In the genomic region with DNA sequence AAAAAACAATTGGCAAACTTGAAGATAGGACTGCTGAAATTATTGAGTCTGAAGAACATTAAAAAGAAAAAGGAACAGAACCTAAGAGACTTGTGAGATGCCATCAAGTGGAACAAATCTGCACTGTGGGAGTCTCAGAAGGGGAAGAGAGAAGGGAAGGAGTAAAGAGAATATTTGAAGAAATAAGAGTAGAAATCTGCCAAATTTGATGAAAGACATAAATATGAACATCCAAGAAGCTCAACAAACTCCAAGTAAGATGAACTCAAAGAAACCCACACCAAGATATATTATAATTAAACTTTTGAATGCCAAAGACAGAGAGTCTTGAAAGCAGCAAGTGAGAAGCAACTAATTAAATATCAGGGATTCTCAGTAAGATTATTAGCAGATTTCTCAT, we compare ENCODE assay signal across 28 cellular contexts.
"Had no signal": no experiment of that assay in that cellular context is flagged by ENCODE, and none has a peak within 500 bp of the region (broad histone marks: within the 10 kb centered on the region; RNA-seq: fewer than 3 reads in every experiment).

No MANE protein-coding gene starts in this region.

- H3K9me3 Mint-ChIP-seq: stimulated activated naive CD8-positive, alpha-beta T cell treated with anti-CD3 and anti-CD28 coated beads, Interleukin-15, amount 100 ng/mL, for 72 hours; stimulated activated naive CD8-positive, alpha-beta T cell treated with anti-CD3 and anti-CD28 coated beads, Interleukin-15, Interleukin-2, amounts not matched to agents 100 ng/mL and 50 ng/mL, for 24 hours had no signal

- H3K4me1 Mint-ChIP-seq: stimulated activated effector memory CD8-positive, alpha-beta T cell treated with anti-CD3 and anti-CD28 coated beads, Interleukin-12 subunit alpha, Interleukin-12 subunit beta, amount 100 ng/mL, for 72 hours; stimulated activated memory B cell treated with anti-CD40 and anti-IgM and Interleukin-4, amounts not matched to agents 10 μg/mL and 1 μg/mL and 100 μg/mL, for 72 hours; stimulated activated naive B cell treated with anti-CD40 and anti-IgM and Interleukin-4, amounts not matched to agents 10 μg/mL and 1 μg/mL and 100 μg/mL, for 72 hours; stimulated activated naive CD8-positive, alpha-beta T cell treated with anti-CD3 and anti-CD28 coated beads, Interleukin-15, amount 100 ng/mL, for 72 hours had no signal

- H3K27me3 Mint-ChIP-seq: type B pancreatic cell had no signal

- H3K4me3 Mint-ChIP-seq: stimulated activated effector memory CD8-positive, alpha-beta T cell treated with anti-CD3 and anti-CD28 coated beads, Interleukin-12 subunit alpha, Interleukin-12 subunit beta, amount 100 ng/mL, for 72 hours; stimulated activated memory B cell treated with anti-CD40 and anti-IgM and Interleukin-4, amounts not matched to agents 10 μg/mL and 1 μg/mL and 100 μg/mL, for 72 hours; stimulated activated naive B cell treated with anti-CD40 and anti-IgM and Interleukin-4, amounts not matched to agents 10 μg/mL and 1 μg/mL and 100 μg/mL, for 72 hours; stimulated activated naive CD8-positive, alpha-beta T cell treated with anti-CD3 and anti-CD28 coated beads, Interleukin-15, amount 100 ng/mL, for 72 hours; stimulated activated naive CD8-positive, alpha-beta T cell treated with anti-CD3 and anti-CD28 coated beads, Interleukin-15, Interleukin-2, amounts not matched to agents 100 ng/mL and 50 ng/mL, for 24 hours; type B pancreatic cell had no signal

- H3K36me3 ChIP-seq: stomach, suprapubic skin, thoracic aorta, thyroid gland, tibial artery, tibial nerve, transverse colon, upper lobe of left lung, upper lobe of right lung, uterus, vagina had no signal

- H3K4me3 ChIP-seq: stomach, suprapubic skin, testis, thoracic aorta, thyroid gland, tibial artery, tibial nerve, transverse colon, upper lobe of left lung, upper lobe of right lung, uterus, vagina had no signal

- H3K9me3 ChIP-seq: suprapubic skin, testis, thoracic aorta, thyroid gland, transverse colon, upper lobe of left lung, uterus, vagina had no signal

- H3K36me3 Mint-ChIP-seq: stimulated activated effector memory CD8-positive, alpha-beta T cell treated with anti-CD3 and anti-CD28 coated beads, Interleukin-12 subunit alpha, Interleukin-12 subunit beta, amount 100 ng/mL, for 72 hours; stimulated activated memory B cell treated with anti-CD40 and anti-IgM and Interleukin-4, amounts not matched to agents 10 μg/mL and 1 μg/mL and 100 μg/mL, for 72 hours; stimulated activated naive B cell treated with anti-CD40 and anti-IgM and Interleukin-4, amounts not matched to agents 10 μg/mL and 1 μg/mL and 100 μg/mL, for 72 hours; type B pancreatic cell had no signal

- H3K27ac ChIP-seq: stomach, suprapubic skin, testis, thoracic aorta, thyroid gland, tibial artery, tibial nerve, transverse colon, upper lobe of left lung, upper lobe of right lung, uterus, vagina had no signal

- DNase-seq: stimulated activated CD4-positive, alpha-beta T cell treated with anti-CD3 and anti-CD28 coated beads, Interleukin-2, amount 100 ng/mL, for 48 hours; stimulated activated CD4-positive, alpha-beta T cell treated with anti-CD3 and anti-CD28 coated beads, Interleukin-4, amount 100 ng/mL, for 1 hour; stimulated activated CD4-positive, alpha-beta T cell treated with anti-CD3 and anti-CD28 coated beads, Interleukin-4, amount 100 ng/mL, for 24 hours; stimulated activated CD4-positive, alpha-beta T cell treated with anti-CD3 and anti-CD28 coated beads, Interleukin-4, amount 100 ng/mL, for 4 hours; stimulated activated CD8-positive, alpha-beta memory T cell treated with anti-CD3 and anti-CD28 coated beads, Interleukin-4, amount 100 ng/mL, for 48 hours; stimulated activated naive B cell treated with anti-CD40 and anti-IgM and Interleukin-4, amounts not matched to agents 10 μg/mL and 1 μg/mL and 100 μg/mL, for 72 hours; stimulated activated naive CD4-positive, alpha-beta T cell; stimulated activated naive CD4-positive, alpha-beta T cell treated with Interleukin-2 at 50 U/mL for 16 hours; stimulated activated naive CD8-positive, alpha-beta T cell treated with anti-CD3 and anti-CD28 coated beads, Interleukin-15, amount 100 ng/mL, for 72 hours; stimulated activated naive CD8-positive, alpha-beta T cell treated with anti-CD3 and anti-CD28 coated beads, Interleukin-15, Interleukin-2, amounts not matched to agents 100 U/mL and 50 U/mL, for 24 hours; stomach; substantia nigra; testis; thyroid gland; tibial artery; transverse colon; trophoblast cell; upper lobe of left lung; upper lobe of right lung; uterus had no signal

- H3K4me1 ChIP-seq: stomach, suprapubic skin, testis, thyroid gland, tibial artery, tibial nerve, upper lobe of left lung, upper lobe of right lung, uterus, vagina had no signal

- H3K27ac Mint-ChIP-seq: stimulated activated effector memory CD8-positive, alpha-beta T cell treated with anti-CD3 and anti-CD28 coated beads, Interleukin-12 subunit alpha, Interleukin-12 subunit beta, amount 100 ng/mL, for 72 hours; stimulated activated memory B cell treated with anti-CD40 and anti-IgM and Interleukin-4, amounts not matched to agents 10 μg/mL and 1 μg/mL and 100 μg/mL, for 72 hours; stimulated activated naive B cell treated with anti-CD40 and anti-IgM and Interleukin-4, amounts not matched to agents 10 μg/mL and 1 μg/mL and 100 μg/mL, for 72 hours; stimulated activated naive CD8-positive, alpha-beta T cell treated with anti-CD3 and anti-CD28 coated beads, Interleukin-15, Interleukin-2, amounts not matched to agents 100 ng/mL and 50 ng/mL, for 24 hours; type B pancreatic cell had no signal
